ENCODE assay signal across 16 cellular contexts in the genomic region with DNA sequence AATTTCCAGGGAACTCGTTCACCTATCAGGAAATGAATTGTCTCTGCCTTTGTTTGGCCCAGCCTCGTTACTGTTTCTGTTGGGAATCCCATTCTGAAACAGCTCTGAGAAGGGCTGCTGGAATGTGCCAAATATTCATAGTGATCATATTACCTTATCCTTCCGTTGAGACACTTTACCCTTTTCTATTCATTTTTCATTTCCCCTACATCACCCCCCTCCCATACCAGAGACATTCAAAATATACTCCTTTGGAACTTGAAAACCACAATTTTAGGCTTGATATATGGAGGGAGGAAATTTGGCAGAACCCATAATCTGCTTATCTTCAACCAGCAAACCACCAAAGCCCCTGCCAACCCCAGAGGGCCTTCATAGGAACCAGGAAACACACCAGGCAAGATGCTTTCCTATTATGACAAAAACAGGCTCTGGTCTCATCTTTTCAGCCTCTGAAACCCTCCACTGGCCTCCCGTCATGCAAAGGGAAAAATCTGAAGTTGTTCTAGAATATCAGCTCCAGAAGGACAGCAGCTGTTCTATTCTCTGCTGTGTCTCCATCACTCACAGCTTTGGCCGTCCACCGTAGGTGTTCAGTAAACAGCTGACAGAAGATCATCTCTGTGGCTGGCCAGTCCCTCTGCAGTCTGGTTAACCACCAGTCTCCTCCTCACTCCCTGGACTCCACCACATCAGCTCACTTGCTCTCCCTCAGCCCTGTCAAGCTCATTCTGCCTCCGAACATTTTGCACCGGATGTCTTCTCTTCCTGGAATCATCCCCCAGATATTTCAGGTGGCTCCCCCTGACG.
A peak's percentile ranks its signal among the peaks of the same experiment; 100 is the strongest.
DNase-seq lines count a peak whose midpoint lies in the region; ATAC-seq and TF ChIP-seq lines count a peak whose summit lies in the region.
"Had no signal": no experiment of that assay in that cellular context is flagged by ENCODE, and none has a peak within 500 bp of the region (broad histone marks: within the 10 kb centered on the region; RNA-seq: fewer than 3 reads in every experiment).

No MANE protein-coding gene starts in this region.

- in situ Hi-C loops in astrocyte of the spinal cord (cut with HindIII; ENCODE audit: low sequenced_read_pairs) = no loop called here

- peaks cover 4% of the 10 kb centered on the region for H3K27me3 Mint-ChIP-seq in T-helper 1 cell treated with Interleukin-12 subunit alpha and Interleukin-12 subunit beta and Interleukin-4 antibody, amounts not matched to agents 30 μg/mL and 1 μg/mL, for 36 hours (ENCODE audit: low read depth)
- H3K27me3 Mint-ChIP-seq in neural crest cell (ENCODE audit: low read depth) = no peaks in the 10 kb centered on the region

- no peak overlapping the region for H3K4me3 ChIP-seq in astrocyte of the spinal cord (ENCODE audit: low read depth, low read length)

- no peak for DNase-seq in T-helper 1 cell
- DNase-seq in KG1 (lab: John Stamatoyannopoulos, UW) = peak; percentile 51
- peak; percentile 41 for DNase-seq in astrocyte of the spinal cord (ENCODE audit: low read depth, low spot score)
- no peak for DNase-seq in neural crest cell (ENCODE audit: low read depth, low spot score)
- DNase-seq in NCI-H774 (lab: John Stamatoyannopoulos, UW) = no peak
- no peak for DNase-seq in 8988T
- DNase-seq in omental fat pad (ENCODE audit: low spot score) = no peak
- DNase-seq: activated CD4-positive, alpha-beta T cell treated with anti-CD3 and anti-CD28 coated beads for 1 hour; activated naive CD4-positive, alpha-beta T cell; brain microvascular endothelial cell; DMS153; NK-92 treated with Interleukin-12 subunit alpha and Interleukin-12 subunit beta, amount 100 ng/mL, for 24 hours; stimulated activated naive CD4-positive, alpha-beta T cell treated with Interleukin-2 at 50 U/mL for 16 hours; trophoblast cell had no signal

- ATAC-seq in omental fat pad (ENCODE audit: low FRiP score) = no peak

- H3K4me3 Mint-ChIP-seq in T-helper 1 cell treated with Interleukin-12 subunit alpha and Interleukin-12 subunit beta and Interleukin-4 antibody, amounts not matched to agents 30 μg/mL and 1 μg/mL, for 36 hours = no peak overlapping the region
- H3K4me3 Mint-ChIP-seq in neural crest cell = no peak overlapping the region
- H3K4me3 Mint-ChIP-seq: T-helper 2 cell treated with Interferon-gamma antibody and Interleukin-4, amounts not matched to agents 5 μg/mL and 100 μg/mL, for 36 hours had no signal

- TF ChIP-seq CTCF in astrocyte of the spinal cord (IDR thresholded peaks at IDR 0.05; ENCODE audit: low read depth, low read length) = no peak
- no peak for TF ChIP-seq CTCF in neural crest cell (conservative IDR thresholded peaks at IDR 0.05)
- TF ChIP-seq CTCF in omental fat pad (IDR thresholded peaks at IDR 0.05) = no peak

- peak overlapping the region; percentile 26 for H3K27ac Mint-ChIP-seq in T-helper 1 cell treated with Interleukin-12 subunit alpha and Interleukin-12 subunit beta and Interleukin-4 antibody, amounts not matched to agents 30 μg/mL and 1 μg/mL, for 36 hours
- peak overlapping the region; percentile 44 for H3K27ac Mint-ChIP-seq in neural crest cell (ENCODE audit: unreplicated experiment)
- H3K27ac Mint-ChIP-seq: T-helper 2 cell treated with Interferon-gamma antibody and Interleukin-4, amounts not matched to agents 5 μg/mL and 100 μg/mL, for 36 hours had no signal

- no peaks in the 10 kb centered on the region for H3K36me3 Mint-ChIP-seq in T-helper 1 cell treated with Interleukin-12 subunit alpha and Interleukin-12 subunit beta and Interleukin-4 antibody, amounts not matched to agents 30 μg/mL and 1 μg/mL, for 36 hours (ENCODE audit: low read depth)
- no peaks in the 10 kb centered on the region for H3K36me3 Mint-ChIP-seq in neural crest cell (ENCODE audit: low read depth)

- no peaks in the 10 kb centered on the region for H3K9me3 Mint-ChIP-seq in T-helper 1 cell treated with Interleukin-12 subunit alpha and Interleukin-12 subunit beta and Interleukin-4 antibody, amounts not matched to agents 30 μg/mL and 1 μg/mL, for 36 hours
- H3K9me3 Mint-ChIP-seq in neural crest cell = no peaks in the 10 kb centered on the region
- H3K9me3 Mint-ChIP-seq: T-helper 2 cell treated with Interferon-gamma antibody and Interleukin-4, amounts not matched to agents 5 μg/mL and 100 μg/mL, for 36 hours had no signal

- H3K4me1 Mint-ChIP-seq in T-helper 1 cell treated with Interleukin-12 subunit alpha and Interleukin-12 subunit beta and Interleukin-4 antibody, amounts not matched to agents 30 μg/mL and 1 μg/mL, for 36 hours (ENCODE audit: low read depth) = peaks cover 4% of the 10 kb centered on the region
- H3K4me1 Mint-ChIP-seq in neural crest cell = peaks cover 5% of the 10 kb centered on the region

Comparison
In these comparisons a context has a peak if more than half of its experiments do, and no peak if none do; other contexts are left out.
1. DNase-seq: peak in KG1 (single experiment) and astrocyte of the spinal cord (single experiment); none in T-helper 1 cell (0 of 5), neural crest cell (single experiment), NCI-H774 (single experiment), 8988T (single experiment) and omental fat pad (single experiment).